In the genomic region with DNA sequence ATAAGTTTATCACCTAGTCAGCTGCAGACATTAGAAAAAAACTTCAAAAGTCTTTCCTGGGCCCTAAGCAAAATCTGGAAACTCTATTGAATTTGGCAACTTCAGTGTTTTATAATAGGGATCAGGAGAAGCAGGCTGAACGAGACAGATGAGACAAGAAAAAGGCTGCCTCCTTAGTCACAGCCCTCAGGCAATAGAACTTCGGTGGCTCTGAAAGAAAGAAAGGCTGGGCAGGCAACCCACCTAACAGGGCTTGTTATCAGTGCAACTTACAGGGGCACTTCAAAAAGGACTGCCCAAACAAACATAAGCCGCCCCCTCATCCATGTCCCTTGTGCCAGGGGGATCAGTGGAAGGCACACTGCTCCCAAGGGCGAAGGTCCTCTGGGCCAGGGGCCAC, we compare ENCODE assay signal across 15 cellular contexts.
A peak's percentile ranks its signal among the peaks of the same experiment; 100 is the strongest.
DNase-seq lines count a peak whose midpoint lies in the region; ATAC-seq, FAIRE-seq and TF ChIP-seq lines count a peak whose summit lies in the region.
"Had no signal": no experiment of that assay in that cellular context is flagged by ENCODE, and none has a peak within 500 bp of the region (broad histone marks: within the 10 kb centered on the region; RNA-seq: fewer than 3 reads in every experiment).

No MANE protein-coding gene starts in this region.

- H2AFZ ChIP-seq in PC-9: no peak overlapping the region
- H2AFZ ChIP-seq in SK-N-SH (ENCODE audit: low read depth): no peak overlapping the region
- H2AFZ ChIP-seq: GM23248 had no signal

- no peaks in the 10 kb centered on the region; the same call in 1 of the 2 replicates for H3F3A ChIP-seq in PC-9 (ENCODE audit: insufficient read depth, low read depth)
- H3F3A ChIP-seq in SK-N-SH (replicated peaks; ENCODE audit: insufficient read depth): no peaks in the 10 kb centered on the region

- CTCF ChIA-PET in PC-9 (lab: Charles Lee): no interaction called here
- CTCF ChIA-PET in SK-N-SH (lab: Yijun Ruan, JAX): no interaction called here

- H3K9ac ChIP-seq in SK-N-SH: no peak overlapping the region
- H3K9ac ChIP-seq: BLaER1, GM23248 had no signal

- ATAC-seq in GM21717 (IDR thresholded peaks at IDR 0.05; ENCODE audit: unreplicated experiment) (no peak), GM19395 (IDR thresholded peaks at IDR 0.05; ENCODE audit: unreplicated experiment) (no peak)

- TF ChIP-seq EP300 in SK-N-SH (IDR thresholded peaks at IDR 0.05; ENCODE audit: borderline replicate concordance in 1 of 2, low read depth in 1 of 2, low read length in 1 of 2): no peak

- FAIRE-seq in bronchial epithelial cell (lab: Jason Lieb, UNC): no peak

- DNase-seq in ELF-1 (ENCODE audit: low read depth, low spot score) (peak; percentile 76), PC-9 (peak; percentile 58 to 79), bronchial epithelial cell (ENCODE audit: low read depth) (peak; percentile 27), islet precursor cell (peak; percentile 84), SK-N-SH (no peak)
- DNase-seq: 8988T; CD4-positive, alpha-beta memory T cell; DMS153; DMS79; GF-D8; GM23248 had no signal

- H3K36me3 ChIP-seq in PC-9 (ENCODE audit: low read depth) (no peaks in the 10 kb centered on the region), bronchial epithelial cell (ENCODE audit: control insufficient read depth, insufficient read depth, low read length) (no peaks in the 10 kb centered on the region), SK-N-SH (replicated peaks in 1 of 2; ENCODE audit: control insufficient read depth in 1 of 2, insufficient read depth in 2 of 2, low read length in 1 of 2) (no peaks in the 10 kb centered on the region)
- H3K36me3 ChIP-seq: BLaER1, HAP-1 had no signal

- H3K9me2 ChIP-seq in PC-9 (ENCODE audit: insufficient read depth): no peaks in the 10 kb centered on the region
- H3K9me2 ChIP-seq in SK-N-SH: no peaks in the 10 kb centered on the region

- BruUV-seq in PC-9 (replicated peaks; lab: Mats Ljungman, UMichigan): no TSS peak

- intact Hi-C loops in PC-9 (cut with micrococcal nuclease; ENCODE audit: unreplicated experiment): loop anchor here (5.0 to 10.0 kb wide), 2 partner anchors 246 to 1057 kb away; no protein-coding TSS in a partner anchor

- H3K4me1 ChIP-seq in PC-9 (replicated peaks; ENCODE audit: insufficient read depth): peaks cover 27% of the 10 kb centered on the region
- peaks cover 0 to 2% of the 10 kb centered on the region in 2 experiments; a peak in 2 of 4 replicates for H3K4me1 ChIP-seq in SK-N-SH (ENCODE audit: control insufficient read depth in 1 of 2, insufficient read depth in 2 of 2, low read depth in 1 of 2, low read length in 1 of 2)
- H3K4me1 ChIP-seq: HAP-1 had no signal

- WGBS in SK-N-SH (ENCODE audit: low lambda C conversion rate): 28% methylated on average over 3 of the region's 4 CpGs

- no peaks in the 10 kb centered on the region for H4K20me1 ChIP-seq in PC-9 (ENCODE audit: insufficient read depth)
- H4K20me1 ChIP-seq in SK-N-SH (ENCODE audit: insufficient read depth): no peaks in the 10 kb centered on the region
- H4K20me1 ChIP-seq: BLaER1 had no signal

- POLR2A ChIA-PET in PC-9 (lab: Charles Lee; ENCODE audit: unreplicated experiment): no interaction called here
- POLR2A ChIA-PET in SK-N-SH (lab: Yijun Ruan, JAX): no interaction called here

- H3K27me3 ChIP-seq in PC-9 (ENCODE audit: insufficient read depth, low read depth) (no peaks in the 10 kb centered on the region), bronchial epithelial cell (ENCODE audit: control insufficient read depth, insufficient read depth, low read length) (no peaks in the 10 kb centered on the region), SK-N-SH (ENCODE audit: insufficient read depth) (no peaks in the 10 kb centered on the region)
- H3K27me3 ChIP-seq: BLaER1 had no signal

- H3K9me3 ChIP-seq in PC-9 (ENCODE audit: insufficient read depth, low read depth): 0 out of 2 replicates have a peak, but pooled peaks cover 12% of the 10 kb centered on the region
- H3K9me3 ChIP-seq in SK-N-SH: no peaks in the 10 kb centered on the region
- H3K9me3 ChIP-seq: BLaER1, HAP-1 had no signal

- H3K79me2 ChIP-seq in PC-9 (ENCODE audit: low read depth) (no peaks in the 10 kb centered on the region), SK-N-SH (ENCODE audit: insufficient read depth) (no peaks in the 10 kb centered on the region)

- TF ChIP-seq RAD21 in SK-N-SH (IDR thresholded peaks at IDR 0.05; ENCODE audit: low read length): no peak

- H3K27ac ChIP-seq in PC-9: peak overlapping the region; percentile 18; the same call in 1 of the 2 replicates
- H3K27ac ChIP-seq in SK-N-SH (ENCODE audit: low read depth in 2 of 2, low read length in 1 of 2): no peak overlapping the region
- H3K27ac ChIP-seq: BLaER1, GM23248 had no signal

- peak overlapping the region; percentile 21 for H3K4me2 ChIP-seq in PC-9
- no peak overlapping the region for H3K4me2 ChIP-seq in SK-N-SH
- H3K4me2 ChIP-seq: BLaER1 had no signal

- TF ChIP-seq CTCF in PC-9 (conservative IDR thresholded peaks at IDR 0.05) (no peak), bronchial epithelial cell (IDR thresholded peaks at IDR 0.05; ENCODE audit: insufficient read depth, low read length, severe bottlenecking) (no peak), SK-N-SH (IDR thresholded peaks at IDR 0.05) (no peak)

- no peak overlapping the region for H3K4me3 ChIP-seq in PC-9
- no peak overlapping the region for H3K4me3 ChIP-seq in bronchial epithelial cell (ENCODE audit: low read depth, low read length)
- H3K4me3 ChIP-seq in SK-N-SH (ENCODE audit: low read depth in 2 of 2, low read length in 1 of 2): no peak overlapping the region
- H3K4me3 ChIP-seq: BLaER1, GM23248, HAP-1 had no signal

TF ChIP-seq in SK-N-SH, 30 proteins besides CTCF, POLR2A, EP300 and RAD21:
- TF ChIP-seq GATA2 (CRISPR knock-in tag; IDR thresholded peaks at IDR 0.05): no peak
- no peak for TF ChIP-seq EZH2phosphoT487 (IDR thresholded peaks at IDR 0.05; ENCODE audit: borderline replicate concordance, low read depth)
- TF ChIP-seq RFX5 (IDR thresholded peaks at IDR 0.05; ENCODE audit: low read length): no peak
